Comparison of ENCODE assay signal across 21 cellular contexts in the genomic region with DNA sequence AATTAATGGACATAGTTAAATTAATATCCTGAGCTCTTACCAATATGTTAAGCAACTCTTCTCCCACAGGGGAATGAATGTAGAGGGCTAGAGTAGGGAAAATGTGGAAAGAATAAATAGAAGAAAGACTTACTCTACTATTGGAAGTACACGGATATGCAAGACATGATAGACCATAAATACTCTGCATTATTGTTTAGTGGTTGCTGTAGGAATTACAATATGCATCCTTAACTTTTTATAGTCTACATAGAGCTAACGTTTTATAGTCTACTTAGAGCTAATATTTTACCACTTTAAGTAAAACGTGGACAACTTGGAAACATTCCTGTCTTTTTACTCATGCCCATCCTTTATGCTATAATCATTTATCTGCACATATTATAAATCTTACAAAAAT.
"Had no signal": no experiment of that assay in that cellular context is flagged by ENCODE, and none has a peak within 500 bp of the region (broad histone marks: within the 10 kb centered on the region; RNA-seq: fewer than 3 reads in every experiment).

No MANE protein-coding gene starts in this region.

- DNase-seq: activated B cell treated with CpG ODN at 0.5 μM for 24 hours; activated CD4-positive, alpha-beta memory T cell treated with anti-CD3 and anti-CD28 coated beads, Interleukin-2, amount 10 ng/mL, durations not matched to agents 7 days and 5 days; activated CD4-positive, alpha-beta T cell treated with anti-CD3 and anti-CD28 coated beads for 4 hours; activated CD8-positive, alpha-beta memory T cell treated with anti-CD3 and anti-CD28 coated beads, Interleukin-2, amount 10 ng/mL, durations not matched to agents 7 days and 5 days; activated naive CD4-positive, alpha-beta T cell; activated naive CD8-positive, alpha-beta T cell treated with anti-CD3 and anti-CD28 coated beads for 36 hours; amniotic stem cell; effector memory CD8-positive, alpha-beta T cell; foreskin melanocyte; glutamatergic neuron; hippocampal formation; left cardiac atrium; mesendoderm; natural killer cell; stimulated activated CD4-positive, alpha-beta T cell treated with anti-CD3 and anti-CD28 coated beads, Interleukin-4, amount 100 ng/mL, for 24 hours; T-helper 9 cell; testis; upper lobe of left lung had no signal

- H3K4me1 Mint-ChIP-seq: activated B cell treated with CpG ODN at 0.5 μM for 24 hours; activated CD4-positive, alpha-beta memory T cell treated with anti-CD3 and anti-CD28 coated beads, Interleukin-2, amount 10 ng/mL, durations not matched to agents 7 days and 5 days; activated CD8-positive, alpha-beta memory T cell treated with anti-CD3 and anti-CD28 coated beads, Interleukin-2, amount 10 ng/mL, durations not matched to agents 7 days and 5 days; activated naive CD8-positive, alpha-beta T cell treated with anti-CD3 and anti-CD28 coated beads for 36 hours; natural killer cell; stimulated activated effector memory CD8-positive, alpha-beta T cell treated with anti-CD3 and anti-CD28 coated beads, Interleukin-12 subunit alpha, Interleukin-12 subunit beta, amount 100 ng/mL, for 72 hours had no signal

- H3K9me3 Mint-ChIP-seq: activated CD4-positive, alpha-beta memory T cell treated with anti-CD3 and anti-CD28 coated beads, Interleukin-2, amount 10 ng/mL, durations not matched to agents 7 days and 5 days had no signal

- ATAC-seq: activated CD8-positive, alpha-beta memory T cell treated with anti-CD3 and anti-CD28 coated beads, Interleukin-2, amount 10 ng/mL, durations not matched to agents 7 days and 5 days; effector memory CD8-positive, alpha-beta T cell; left cardiac atrium; natural killer cell; sciatic nerve; stimulated activated effector memory CD8-positive, alpha-beta T cell treated with anti-CD3 and anti-CD28 coated beads, Interleukin-12 subunit alpha, Interleukin-12 subunit beta, amount 100 ng/mL, for 72 hours had no signal

- H3K27me3 Mint-ChIP-seq: activated B cell treated with CpG ODN at 0.5 μM for 24 hours; activated CD4-positive, alpha-beta memory T cell treated with anti-CD3 and anti-CD28 coated beads, Interleukin-2, amount 10 ng/mL, durations not matched to agents 7 days and 5 days; activated CD8-positive, alpha-beta memory T cell treated with anti-CD3 and anti-CD28 coated beads, Interleukin-2, amount 10 ng/mL, durations not matched to agents 7 days and 5 days; activated naive CD8-positive, alpha-beta T cell treated with anti-CD3 and anti-CD28 coated beads for 36 hours; effector memory CD8-positive, alpha-beta T cell had no signal

- H3K27ac Mint-ChIP-seq: activated B cell treated with CpG ODN at 0.5 μM for 24 hours; activated CD4-positive, alpha-beta memory T cell treated with anti-CD3 and anti-CD28 coated beads, Interleukin-2, amount 10 ng/mL, durations not matched to agents 7 days and 5 days; activated CD8-positive, alpha-beta memory T cell treated with anti-CD3 and anti-CD28 coated beads, Interleukin-2, amount 10 ng/mL, durations not matched to agents 7 days and 5 days; activated naive CD8-positive, alpha-beta T cell treated with anti-CD3 and anti-CD28 coated beads for 36 hours; effector memory CD8-positive, alpha-beta T cell; natural killer cell; stimulated activated effector memory CD8-positive, alpha-beta T cell treated with anti-CD3 and anti-CD28 coated beads, Interleukin-12 subunit alpha, Interleukin-12 subunit beta, amount 100 ng/mL, for 72 hours had no signal

- H3K36me3 Mint-ChIP-seq: activated CD8-positive, alpha-beta memory T cell treated with anti-CD3 and anti-CD28 coated beads, Interleukin-2, amount 10 ng/mL, durations not matched to agents 7 days and 5 days; activated naive CD8-positive, alpha-beta T cell treated with anti-CD3 and anti-CD28 coated beads for 36 hours; natural killer cell; stimulated activated effector memory CD8-positive, alpha-beta T cell treated with anti-CD3 and anti-CD28 coated beads, Interleukin-12 subunit alpha, Interleukin-12 subunit beta, amount 100 ng/mL, for 72 hours had no signal

- H3K27ac ChIP-seq: cardiac muscle cell, testis, upper lobe of left lung had no signal

- H3K4me3 Mint-ChIP-seq: activated B cell treated with CpG ODN at 0.5 μM for 24 hours; activated CD4-positive, alpha-beta memory T cell treated with anti-CD3 and anti-CD28 coated beads, Interleukin-2, amount 10 ng/mL, durations not matched to agents 7 days and 5 days; activated CD8-positive, alpha-beta memory T cell treated with anti-CD3 and anti-CD28 coated beads, Interleukin-2, amount 10 ng/mL, durations not matched to agents 7 days and 5 days; activated naive CD8-positive, alpha-beta T cell treated with anti-CD3 and anti-CD28 coated beads for 36 hours; effector memory CD8-positive, alpha-beta T cell; natural killer cell; stimulated activated effector memory CD8-positive, alpha-beta T cell treated with anti-CD3 and anti-CD28 coated beads, Interleukin-12 subunit alpha, Interleukin-12 subunit beta, amount 100 ng/mL, for 72 hours had no signal
